In genomic region chr1:108617724-108618056, GRCh38 we compare ENCODE assay signal across 30 cellular contexts. TPM values are rescaled to one million over a fixed set of nuclear protein-coding genes. Genes with fewer than 3 reads are reported as not detected.
"Had no signal": no experiment of that assay in that cellular context is flagged by ENCODE, and none has a peak within 500 bp of the region (broad histone marks: within the 10 kb centered on the region; RNA-seq: fewer than 3 reads in every experiment).

No MANE protein-coding gene starts in this region.

- H3K4me3 ChIP-seq: MG63 had no signal

- H3K27me3 ChIP-seq: MG63 had no signal

- DNase-seq: Karpas-422, Kasumi-1, MG63, MM.1S, MV-4-11, NCI-H1048, NCI-H1092, NCI-H1092 treated with DMSO at 0.1 percent for 48 hours, NCI-H1105, NCI-H1105 treated with DMSO at 0.1 percent for 48 hours, NCI-H1417 treated with DMSO at 0.1 percent for 48 hours, NCI-H1436, NCI-H1436 treated with DMSO at 0.1 percent for 48 hours, NCI-H146, NCI-H1694, NCI-H1694 treated with DMSO at 0.1 percent for 48 hours, NCI-H1930, NCI-H2081, NCI-H2081 treated with DMSO at 0.1 percent for 48 hours, NCI-H2107, NCI-H2171, NCI-H2171 treated with DMSO at 0.1 percent for 48 hours, NCI-H226, NCI-H345, NCI-H446, NCI-H446 treated with DMSO at 0.1 percent for 48 hours, NCI-H510A, NCI-H510A treated with DMSO at 0.1 percent for 48 hours had no signal

- H3K9me3 ChIP-seq: MG63 had no signal

RNA-seq across cellular contexts. Expression of gene HENMT1, which starts 43.2 kb away (rescaled TPM):
- total RNA-seq: M059J, MCF 10A had no signal
